In genomic region chr16:69563605-69564580, GRCh38 we compare ENCODE assay signal across 8 cellular contexts. TPM values are rescaled to one million over a fixed set of nuclear protein-coding genes. Genes with fewer than 3 reads are reported as not detected.
DNase-seq lines count a peak whose midpoint lies in the region; ATAC-seq and TF ChIP-seq lines count a peak whose summit lies in the region.

No MANE protein-coding gene starts in this region.

- peak; percentile 83 for ATAC-seq in activated CD8-positive, alpha-beta T cell treated with anti-CD3 and anti-CD28 coated beads for 36 hours
- ATAC-seq in left lobe of liver: no peak
- no peak for ATAC-seq in heart left ventricle

- DNase-seq in GDM1 (lab: John Stamatoyannopoulos, UW) (peak; percentile 35), HAP-1 (ENCODE audit: low spot score in 2 of 2) (peak; percentile 29 to 51), NAMALWA (ENCODE audit: low spot score) (peak; percentile 88), esophagus squamous epithelium (lab: John Stamatoyannopoulos, UW) (no peak), left lobe of liver (ENCODE audit: low spot score) (no peak), heart left ventricle (no peak)
- DNase-seq in activated CD8-positive, alpha-beta T cell treated with anti-CD3 and anti-CD28 coated beads for 36 hours: peak; percentile 89

- H3K36me3 Mint-ChIP-seq in activated CD8-positive, alpha-beta T cell treated with anti-CD3 and anti-CD28 coated beads for 36 hours (ENCODE audit: low read depth): peaks cover 25% of the 10 kb centered on the region

- H3K27me3 ChIP-seq in HAP-1 (ENCODE audit: low read depth) (no peaks in the 10 kb centered on the region), esophagus squamous epithelium (no peaks in the 10 kb centered on the region), heart left ventricle (no peaks in the 10 kb centered on the region)

- H3K9me3 ChIP-seq in HAP-1: no peaks in the 10 kb centered on the region
- no peaks in the 10 kb centered on the region for H3K9me3 ChIP-seq in esophagus squamous epithelium
- H3K9me3 ChIP-seq in heart left ventricle: no peaks in the 10 kb centered on the region

- H3K9me3 Mint-ChIP-seq in activated CD8-positive, alpha-beta T cell treated with anti-CD3 and anti-CD28 coated beads for 36 hours: no peaks in the 10 kb centered on the region

- H3K36me3 ChIP-seq in HAP-1 (replicated peaks) (no peaks in the 10 kb centered on the region), esophagus squamous epithelium (no peaks in the 10 kb centered on the region), heart left ventricle (peaks cover 0 to 6% (median 2%) of the 10 kb centered on the region in 9 donors)

- intact Hi-C loops in activated CD8-positive, alpha-beta T cell treated with anti-CD3 and anti-CD28 coated beads for 36 hours (cut with micrococcal nuclease): loop anchor here (2.0 to 5.0 kb wide), 4 partner anchors 33 to 167 kb away; no protein-coding TSS in a partner anchor
- intact Hi-C loops in esophagus squamous epithelium (cut with DNase I): no loop called here
- intact Hi-C loops in heart left ventricle (cut with DNase I): loop anchor here in 8 of 10 donors (2.0 to 10.0 kb wide), 11 partner anchors 67 to 301 kb away; partner anchors contain the start of genes CYB5B (in 6 of the 8), NOB1 (in 1 of the 8) and TERF2 (in 1 of the 8)

- no peaks in the 10 kb centered on the region for H3K27me3 Mint-ChIP-seq in activated CD8-positive, alpha-beta T cell treated with anti-CD3 and anti-CD28 coated beads for 36 hours

- H3K27ac ChIP-seq in esophagus squamous epithelium (peak overlapping the region; percentile 47 to 99 (median 98)), skin epidermis (peak overlapping the region in 20 of 21 experiments; percentile 21 to 100 (median 98)), heart left ventricle (peak overlapping the region in 2 of 12 donors; percentile 95 to 98)

- in situ Hi-C loops in HAP-1 (cut with MboI; ENCODE audit: low sequenced_read_pairs): no loop called here

- H3K4me3 Mint-ChIP-seq in activated CD8-positive, alpha-beta T cell treated with anti-CD3 and anti-CD28 coated beads for 36 hours: peak overlapping the region; percentile 91

- peaks cover 36% of the 10 kb centered on the region for H3K4me1 Mint-ChIP-seq in activated CD8-positive, alpha-beta T cell treated with anti-CD3 and anti-CD28 coated beads for 36 hours (ENCODE audit: low read depth)

- H3K27ac Mint-ChIP-seq in activated CD8-positive, alpha-beta T cell treated with anti-CD3 and anti-CD28 coated beads for 36 hours: peak overlapping the region; percentile 99

- H3K4me3 ChIP-seq in HAP-1 (peak overlapping the region; percentile 67), esophagus squamous epithelium (peak overlapping the region in 3 of 4 donors; percentile 80 to 88 (median 83)), skin epidermis (peak overlapping the region in 6 of 7 experiments; percentile 65 to 99 (median 94)), heart left ventricle (peak overlapping the region in 2 of 12 donors; percentile 76 to 90)

- POLR2A ChIA-PET in activated CD8-positive, alpha-beta T cell treated with anti-CD3 and anti-CD28 coated beads for 36 hours (lab: Charles Lee): interaction anchor here (0.6 to 7.3 kb wide), 28 partner anchors 8 to 1079 kb away, joined by 3 to 60 read pairs (median 4); partner anchors contain the start of genes CYB5B, NOB1, PDF and TERF2

- CTCF ChIA-PET in activated CD8-positive, alpha-beta T cell treated with anti-CD3 and anti-CD28 coated beads for 36 hours (lab: Charles Lee): interaction anchor here (1.1 to 1.6 kb wide), 8 partner anchors 89 to 224 kb away, joined by 3 to 18 read pairs (median 4); no protein-coding TSS in a partner anchor

- WGBS in esophagus squamous epithelium, 2 donors: 34 to 50% methylated on average over 11 to 13 of the region's 13 CpGs
- 72 to 82% (median 76%) methylated on average over 13 of the region's 13 CpGs for WGBS in heart left ventricle, 4 donors

- TF ChIP-seq CTCF in activated CD8-positive, alpha-beta T cell treated with anti-CD3 and anti-CD28 coated beads for 36 hours (IDR thresholded peaks at IDR 0.05): no peak
- TF ChIP-seq CTCF in esophagus squamous epithelium (IDR thresholded peaks at IDR 0.05) (no peak), heart left ventricle (IDR thresholded peaks at IDR 0.05) (no peak)

- TF ChIP-seq POLR2A in esophagus squamous epithelium (IDR thresholded peaks at IDR 0.05) (no peak), heart left ventricle (IDR thresholded peaks at IDR 0.05) (no peak)

- peaks cover 17% of the 10 kb centered on the region for H3K4me1 ChIP-seq in HAP-1
- peaks cover 14 to 41% (median 15%) of the 10 kb centered on the region in 3 donors for H3K4me1 ChIP-seq in esophagus squamous epithelium
- peaks cover 0 to 38% (median 18%) of the 10 kb centered on the region in 12 donors for H3K4me1 ChIP-seq in heart left ventricle

RNA-seq across cellular contexts. Expression of gene NFAT5, which starts 1.9 kb away (rescaled TPM):
- 10 to 100 TPM; 36.0 to 37.8 TPM for total RNA-seq in activated CD8-positive, alpha-beta T cell treated with anti-CD3 and anti-CD28 coated beads for 36 hours
- total RNA-seq in esophagus squamous epithelium: 10 to 100 TPM; 15.7 to 59.3 (median 30.1) TPM
- total RNA-seq in left lobe of liver: 10.0 TPM
- 10 to 100 TPM; 13.6 to 30.5 (median 23.9) TPM for total RNA-seq in heart left ventricle
- polyA plus RNA-seq in heart left ventricle: 1 to 10 TPM; 4.9 to 5.8 TPM

Comparison
In these comparisons a context has a peak if more than half of its experiments do, and no peak if none do; other contexts are left out.
1. DNase-seq: peak in GDM1 (single experiment), HAP-1 (2 of 2), NAMALWA (single experiment) and activated CD8-positive, alpha-beta T cell treated with anti-CD3 and anti-CD28 coated beads for 36 hours (single experiment); none in esophagus squamous epithelium (single experiment), left lobe of liver (single experiment) and heart left ventricle (0 of 5).